In genomic region chr5:15594922-15595568, GRCh38 we compare ENCODE assay signal across 30 cellular contexts.
"Had no signal": no experiment of that assay in that cellular context is flagged by ENCODE, and none has a peak within 500 bp of the region (broad histone marks: within the 10 kb centered on the region; RNA-seq: fewer than 3 reads in every experiment).

No MANE protein-coding gene starts in this region.

- H3K36me3 ChIP-seq: ascending aorta, brain microvascular endothelial cell, colonic mucosa, esophagus muscularis mucosa, gastrocnemius medialis, lower lobe of right lung, neutrophil, pancreas, thyroid gland, upper lobe of right lung, WERI-Rb-1 had no signal

- H3K9me3 ChIP-seq: ascending aorta, colonic mucosa, esophagus muscularis mucosa, gastrocnemius medialis, lower lobe of right lung, neutrophil, pancreas, thyroid gland, upper lobe of right lung had no signal

- H3K27me3 Mint-ChIP-seq: activated naive CD4-positive, alpha-beta T cell treated with anti-CD3 and anti-CD28 coated beads, Interleukin-2, amount 50 U/mL, for 24 hours; effector memory CD8-positive, alpha-beta T cell; stimulated activated naive CD8-positive, alpha-beta T cell treated with anti-CD3 and anti-CD28 coated beads, Interleukin-15, Interleukin-2, amounts not matched to agents 100 ng/mL and 50 ng/mL, for 24 hours had no signal

- FAIRE-seq: kidney, pancreas, TTC549 had no signal

- H3K4me1 ChIP-seq: ascending aorta, colonic mucosa, gastrocnemius medialis, lower lobe of right lung, pancreas, upper lobe of right lung had no signal

- H3K4me1 Mint-ChIP-seq: activated naive CD4-positive, alpha-beta T cell treated with anti-CD3 and anti-CD28 coated beads, Interleukin-2, amount 50 U/mL, for 24 hours; natural killer cell had no signal

- H3K4me3 ChIP-seq: ascending aorta, colonic mucosa, dorsolateral prefrontal cortex, esophagus muscularis mucosa, gastrocnemius medialis, lower lobe of right lung, pancreas, thyroid gland, upper lobe of right lung had no signal

- H3K27ac ChIP-seq: ascending aorta, brain microvascular endothelial cell, colonic mucosa, dorsolateral prefrontal cortex, esophagus muscularis mucosa, gastrocnemius medialis, lower lobe of right lung, neutrophil, pancreas, thyroid gland, upper lobe of right lung, WERI-Rb-1 had no signal

- H3K27ac Mint-ChIP-seq: activated CD8-positive, alpha-beta T cell treated with anti-CD3 and anti-CD28 coated beads, Interleukin-2, amount 10 ng/mL, durations not matched to agents 7 days and 5 days; activated naive CD4-positive, alpha-beta T cell treated with anti-CD3 and anti-CD28 coated beads, Interleukin-2, amount 50 U/mL, for 24 hours; effector memory CD8-positive, alpha-beta T cell; natural killer cell; stimulated activated naive CD8-positive, alpha-beta T cell treated with anti-CD3 and anti-CD28 coated beads, Interleukin-15, Interleukin-2, amounts not matched to agents 100 ng/mL and 50 ng/mL, for 24 hours had no signal

- H3K27me3 ChIP-seq: ascending aorta, brain microvascular endothelial cell, colonic mucosa, dorsolateral prefrontal cortex, esophagus muscularis mucosa, gastrocnemius medialis, neutrophil, pancreas, thyroid gland, upper lobe of right lung had no signal

- H3K9me3 Mint-ChIP-seq: activated naive CD4-positive, alpha-beta T cell treated with anti-CD3 and anti-CD28 coated beads, Interleukin-2, amount 50 U/mL, for 24 hours had no signal

- H3K4me3 Mint-ChIP-seq: activated CD8-positive, alpha-beta T cell treated with anti-CD3 and anti-CD28 coated beads, Interleukin-2, amount 10 ng/mL, durations not matched to agents 7 days and 5 days; activated naive CD4-positive, alpha-beta T cell treated with anti-CD3 and anti-CD28 coated beads, Interleukin-2, amount 50 U/mL, for 24 hours; effector memory CD8-positive, alpha-beta T cell; natural killer cell; stimulated activated naive CD8-positive, alpha-beta T cell treated with anti-CD3 and anti-CD28 coated beads, Interleukin-15, Interleukin-2, amounts not matched to agents 100 ng/mL and 50 ng/mL, for 24 hours had no signal

- DNase-seq: activated CD4-positive, alpha-beta T cell treated with anti-CD3 and anti-CD28 coated beads for 1 hour; activated CD4-positive, alpha-beta T cell treated with anti-CD3 and anti-CD28 coated beads, Interleukin-2, amount 50 U/mL, for 1 hour; activated CD8-positive, alpha-beta T cell treated with anti-CD3 and anti-CD28 coated beads, Interleukin-2, amount 10 ng/mL, durations not matched to agents 7 days and 5 days; activated gamma-delta T cell treated with Interleukin-2 at 50 U/mL for 16 hours; brain microvascular endothelial cell; central memory CD4-positive, alpha-beta T cell; colonic mucosa; dorsolateral prefrontal cortex; effector memory CD8-positive, alpha-beta T cell; gastrocnemius medialis; head of caudate nucleus; hypothalamus; kidney; lower lobe of right lung; midbrain; natural killer cell; pancreas; right cardiac atrium; stimulated activated CD4-positive, alpha-beta T cell treated with anti-CD3 and anti-CD28 coated beads, Interleukin-1b, Interleukin-23, amount 100 ng/mL, for 48 hours; substantia nigra; T-helper 1 cell; thyroid gland; upper lobe of right lung; WERI-Rb-1 had no signal

- H3K36me3 Mint-ChIP-seq: activated naive CD4-positive, alpha-beta T cell treated with anti-CD3 and anti-CD28 coated beads, Interleukin-2, amount 50 U/mL, for 24 hours; natural killer cell had no signal
